Comparison of ENCODE assay signal across 1 cellular context in the genomic region with DNA sequence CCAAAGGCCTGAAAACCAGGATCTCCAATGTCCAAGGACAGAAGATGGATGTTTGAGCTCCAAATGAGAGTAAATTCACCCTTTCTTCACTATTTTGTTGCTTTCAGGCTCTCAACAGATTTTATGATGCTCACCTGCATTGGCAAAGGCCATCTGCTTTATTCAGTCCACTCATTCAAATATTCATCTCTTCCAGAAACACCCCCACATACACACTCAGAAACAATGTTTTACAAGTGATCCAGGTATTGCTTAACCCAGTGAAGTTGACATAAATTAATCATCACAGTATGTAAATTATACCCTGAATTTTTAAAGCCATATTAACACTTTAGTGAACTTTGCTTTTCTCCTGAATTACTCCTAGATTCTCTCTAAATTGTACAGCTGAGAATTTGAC.
TF ChIP-seq lines count a peak whose summit lies in the region.

No MANE protein-coding gene starts in this region.

TF ChIP-seq in WTC11, 78 proteins besides CTCF, POLR2A, EP300 and RAD21 (continued from another document):
- TF ChIP-seq STAT6 (CRISPR knock-in tag; conservative IDR thresholded peaks at IDR 0.05; ENCODE audit: low read depth), result no peak
- no peak for TF ChIP-seq ARID4B (CRISPR knock-in tag; IDR thresholded peaks at IDR 0.05; ENCODE audit: borderline replicate concordance)
- TF ChIP-seq E2F1 (CRISPR knock-in tag; IDR thresholded peaks at IDR 0.05), result no peak
- TF ChIP-seq ATF3 (CRISPR knock-in tag; conservative IDR thresholded peaks at IDR 0.05), result no peak
- no peak for TF ChIP-seq USF2 (CRISPR knock-in tag; IDR thresholded peaks at IDR 0.05)
- no peak for TF ChIP-seq FOXP1 (CRISPR knock-in tag; IDR thresholded peaks at IDR 0.05; ENCODE audit: borderline replicate concordance)
- no peak for TF ChIP-seq NR1H2 (CRISPR knock-in tag; IDR thresholded peaks at IDR 0.05)
- TF ChIP-seq AR (CRISPR knock-in tag; IDR thresholded peaks at IDR 0.05), result no peak
- TF ChIP-seq ZNF425 (CRISPR knock-in tag; conservative IDR thresholded peaks at IDR 0.05), result no peak
- no peak for TF ChIP-seq SOX15 (CRISPR knock-in tag; IDR thresholded peaks at IDR 0.05)
TF ChIP-seq in WTC11: peak in this region for 0.
